In the genomic region with DNA sequence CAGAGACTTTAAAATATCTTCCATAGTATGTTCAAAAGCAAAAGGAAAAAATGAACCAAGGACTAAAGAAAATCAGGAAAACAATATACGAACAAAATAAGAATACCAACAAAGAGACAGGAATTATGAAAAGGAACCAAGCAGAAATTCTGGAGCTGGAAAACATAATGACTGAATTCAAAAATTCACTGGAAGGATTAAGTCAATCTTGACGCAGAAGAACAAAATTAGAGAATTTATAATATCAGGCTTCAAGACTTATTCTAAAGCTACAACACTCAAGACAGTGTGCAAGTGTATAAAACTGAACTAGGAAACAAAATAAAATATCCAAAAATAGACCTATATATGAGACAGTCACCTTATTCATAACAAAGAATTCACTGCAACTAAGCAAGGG, we compare ENCODE assay signal across 36 cellular contexts. TPM values are rescaled to one million over a fixed set of nuclear protein-coding genes. Genes with fewer than 3 reads are reported as not detected.
"Had no signal": no experiment of that assay in that cellular context is flagged by ENCODE, and none has a peak within 500 bp of the region (broad histone marks: within the 10 kb centered on the region; RNA-seq: fewer than 3 reads in every experiment).

No MANE protein-coding gene starts in this region.

- H3K4me3 ChIP-seq: MG63 had no signal

- H3K36me3 ChIP-seq: MG63 had no signal

- H3K27me3 ChIP-seq: MG63 had no signal

- DNase-seq: Karpas-422, Kasumi-1, MG63, MM.1S, MV-4-11, NCI-H1048, NCI-H1092, NCI-H1092 treated with DMSO at 0.1 percent for 48 hours, NCI-H1105, NCI-H1105 treated with DMSO at 0.1 percent for 48 hours, NCI-H1417, NCI-H1417 treated with DMSO at 0.1 percent for 48 hours, NCI-H1436, NCI-H1436 treated with DMSO at 0.1 percent for 48 hours, NCI-H146, NCI-H1694, NCI-H1694 treated with DMSO at 0.1 percent for 48 hours, NCI-H187, NCI-H187 treated with DMSO at 0.1 percent for 48 hours, NCI-H1930, NCI-H2029, NCI-H2029 treated with DMSO at 0.1 percent for 48 hours, NCI-H2081, NCI-H2081 treated with DMSO at 0.1 percent for 48 hours, NCI-H2107, NCI-H2171, NCI-H2171 treated with DMSO at 0.1 percent for 48 hours, NCI-H2227 treated with DMSO at 0.1 percent for 48 hours, NCI-H226, NCI-H345, NCI-H446, NCI-H446 treated with DMSO at 0.1 percent for 48 hours, NCI-H510A, NCI-H510A treated with DMSO at 0.1 percent for 48 hours, NCI-H524 had no signal

RNA-seq across cellular contexts. Expression of a gene that starts 56.9 kb away (rescaled TPM):
- total RNA-seq: MCF 10A had no signal
